In genomic region chr1:220691039-220691684, GRCh38 we compare ENCODE assay signal across 8 cellular contexts. TPM values are rescaled to one million over a fixed set of nuclear protein-coding genes. Genes with fewer than 3 reads are reported as not detected.
A peak's percentile ranks its signal among the peaks of the same experiment; 100 is the strongest.
DNase-seq lines count a peak whose midpoint lies in the region; ATAC-seq, FAIRE-seq and TF ChIP-seq lines count a peak whose summit lies in the region.

No MANE protein-coding gene starts in this region.

- no peak overlapping the region for H2AFZ ChIP-seq in SK-N-SH (ENCODE audit: low read depth)

- H3K27me3 Mint-ChIP-seq in stimulated activated memory B cell treated with anti-CD40 and anti-IgM and Interleukin-4, amounts not matched to agents 10 μg/mL and 1 μg/mL and 100 μg/mL, for 72 hours = no peaks in the 10 kb centered on the region

- TF ChIP-seq RAD21 in SK-N-SH (IDR thresholded peaks at IDR 0.05; ENCODE audit: low read length) = no peak

- no peak for DNase-seq in SK-N-SH
- DNase-seq in adipocyte (ENCODE audit: low read depth) = no peak
- DNase-seq in kidney = no peak
- no peak for DNase-seq in stimulated activated naive CD4-positive, alpha-beta T cell (lab: John Stamatoyannopoulos, UW)
- DNase-seq in DMS153 (lab: John Stamatoyannopoulos, UW) = no peak

- ATAC-seq in SK-N-SH treated with all-trans-retinoic acid at 6 μM for 48 hours (no peak), HG03095 (IDR thresholded peaks at IDR 0.05; ENCODE audit: unreplicated experiment) (no peak)
- ATAC-seq in stimulated activated memory B cell treated with anti-CD40 and anti-IgM and Interleukin-4, amounts not matched to agents 10 μg/mL and 1 μg/mL and 100 μg/mL, for 72 hours = no peak

- H3K27ac ChIP-seq in SK-N-SH (ENCODE audit: low read depth in 2 of 2, low read length in 1 of 2) (no peak overlapping the region), kidney (ENCODE audit: low read depth in 2 of 2, low read length in 2 of 2) (no peak overlapping the region)

- CTCF ChIA-PET in SK-N-SH (lab: Yijun Ruan, JAX) = interaction anchor here (0.6 to 3.8 kb wide), 13 partner anchors 8 to 501 kb away, joined by 3 to 16 read pairs (median 4); partner anchors contain the start of gene MTARC1

- no peak for TF ChIP-seq EP300 in SK-N-SH (IDR thresholded peaks at IDR 0.05; ENCODE audit: borderline replicate concordance in 1 of 2, low read depth in 1 of 2, low read length in 1 of 2)

- POLR2A ChIA-PET in SK-N-SH (lab: Yijun Ruan, JAX) = no interaction called here

- no peaks in the 10 kb centered on the region for H3K9me3 Mint-ChIP-seq in stimulated activated memory B cell treated with anti-CD40 and anti-IgM and Interleukin-4, amounts not matched to agents 10 μg/mL and 1 μg/mL and 100 μg/mL, for 72 hours

- no peaks in the 10 kb centered on the region for H4K20me1 ChIP-seq in SK-N-SH (ENCODE audit: insufficient read depth)

- H3K79me2 ChIP-seq in SK-N-SH (ENCODE audit: insufficient read depth) = no peaks in the 10 kb centered on the region

- H3K9me2 ChIP-seq in SK-N-SH = no peaks in the 10 kb centered on the region

- H3K27ac Mint-ChIP-seq in stimulated activated memory B cell treated with anti-CD40 and anti-IgM and Interleukin-4, amounts not matched to agents 10 μg/mL and 1 μg/mL and 100 μg/mL, for 72 hours = peak overlapping the region; percentile 97

- H3K9ac ChIP-seq in SK-N-SH = no peak overlapping the region
- H3K9ac ChIP-seq in adipocyte (ENCODE audit: low read length) = no peak overlapping the region
- H3K9ac ChIP-seq in kidney (ENCODE audit: low read length in 2 of 2) = peak overlapping the region in 1 of 2 donors; percentile 77

- H3K36me3 ChIP-seq in SK-N-SH (replicated peaks in 1 of 2; ENCODE audit: control insufficient read depth in 1 of 2, insufficient read depth in 2 of 2, low read length in 1 of 2) (no peaks in the 10 kb centered on the region), adipocyte (ENCODE audit: control insufficient read depth, insufficient read depth, low read length, severe bottlenecking) (no peaks in the 10 kb centered on the region), kidney (ENCODE audit: control insufficient read depth in 1 of 2, insufficient read depth in 2 of 2, low read length in 2 of 2) (no peaks in the 10 kb centered on the region)

- peaks cover 25% of the 10 kb centered on the region for H3K4me1 Mint-ChIP-seq in stimulated activated memory B cell treated with anti-CD40 and anti-IgM and Interleukin-4, amounts not matched to agents 10 μg/mL and 1 μg/mL and 100 μg/mL, for 72 hours

- no peak for FAIRE-seq in kidney (lab: Jason Lieb, UNC)

- no peaks in the 10 kb centered on the region for H3K36me3 Mint-ChIP-seq in stimulated activated memory B cell treated with anti-CD40 and anti-IgM and Interleukin-4, amounts not matched to agents 10 μg/mL and 1 μg/mL and 100 μg/mL, for 72 hours

- H3K4me3 ChIP-seq in SK-N-SH (ENCODE audit: low read depth in 2 of 2, low read length in 1 of 2) (peak overlapping the region; percentile 72 to 80), adipocyte (ENCODE audit: low read length) (peak overlapping the region; percentile 80), kidney (ENCODE audit: low read length in 2 of 2) (peak overlapping the region; percentile 77 to 80)

- H3K27me3 ChIP-seq in SK-N-SH (ENCODE audit: insufficient read depth) (no peaks in the 10 kb centered on the region), adipocyte (replicated peaks; ENCODE audit: control insufficient read depth, insufficient read depth, low read length) (peaks cover 32% of the 10 kb centered on the region)

- H3K4me3 Mint-ChIP-seq in stimulated activated memory B cell treated with anti-CD40 and anti-IgM and Interleukin-4, amounts not matched to agents 10 μg/mL and 1 μg/mL and 100 μg/mL, for 72 hours = peak overlapping the region; percentile 95

- no peaks in the 10 kb centered on the region for H3F3A ChIP-seq in SK-N-SH (replicated peaks; ENCODE audit: insufficient read depth)

- peaks cover 0 to 8% of the 10 kb centered on the region in 2 experiments; a peak in 1 of 4 replicates for H3K4me1 ChIP-seq in SK-N-SH (ENCODE audit: control insufficient read depth in 1 of 2, insufficient read depth in 2 of 2, low read depth in 1 of 2, low read length in 1 of 2)
- H3K4me1 ChIP-seq in adipocyte (ENCODE audit: control insufficient read depth, insufficient read depth, low read length) = peaks cover 6% of the 10 kb centered on the region
- H3K4me1 ChIP-seq in kidney (ENCODE audit: control insufficient read depth in 1 of 2, insufficient read depth in 1 of 2, low read depth in 1 of 2, low read length in 2 of 2) = peaks cover 5% of the 10 kb centered on the region in 2 donors

- H3K9me3 ChIP-seq in SK-N-SH (no peaks in the 10 kb centered on the region), adipocyte (ENCODE audit: control insufficient read depth, low read length) (no peaks in the 10 kb centered on the region), kidney (ENCODE audit: control insufficient read depth in 1 of 2, low read length in 2 of 2) (no peaks in the 10 kb centered on the region)

- intact Hi-C loops in kidney (cut with DNase I) = no loop called here

- H3K4me2 ChIP-seq in SK-N-SH = peak overlapping the region; percentile 78

- WGBS in SK-N-SH (ENCODE audit: low lambda C conversion rate) = 91% methylated on average over 16 of the region's 16 CpGs

- TF ChIP-seq CTCF in SK-N-SH (IDR thresholded peaks at IDR 0.05) = no peak
- TF ChIP-seq CTCF in kidney (IDR thresholded peaks at IDR 0.05; ENCODE audit: borderline replicate concordance, extremely low read depth, insufficient read depth) = no peak

TF ChIP-seq in SK-N-SH, 30 proteins besides CTCF, POLR2A, EP300 and RAD21 (continues in another document):
- no peak for TF ChIP-seq REST (IDR thresholded peaks at IDR 0.05; ENCODE audit: low read depth, low read length)
- TF ChIP-seq SMC3 (IDR thresholded peaks at IDR 0.05; ENCODE audit: low read depth, low read length) = no peak

TF ChIP-seq in SK-N-SH treated with all-trans-retinoic acid at 6 μM for 48 hours, 23 proteins besides CTCF, POLR2A, EP300 and RAD21:
- TF ChIP-seq ZFP3 (CRISPR knock-in tag; IDR thresholded peaks at IDR 0.05) = no peak
- TF ChIP-seq TCF4 (CRISPR knock-in tag; IDR thresholded peaks at IDR 0.05; ENCODE audit: borderline replicate concordance) = no peak
- TF ChIP-seq TOX (CRISPR knock-in tag; IDR thresholded peaks at IDR 0.05; ENCODE audit: borderline replicate concordance) = no peak
- TF ChIP-seq ZNF8 (CRISPR knock-in tag; IDR thresholded peaks at IDR 0.05) = no peak
- TF ChIP-seq SNAI2 (CRISPR knock-in tag; IDR thresholded peaks at IDR 0.05) = no peak
- TF ChIP-seq ZNF565 (CRISPR knock-in tag; conservative IDR thresholded peaks at IDR 0.05; ENCODE audit: low read depth) = no peak
- no peak for TF ChIP-seq TSHZ2 (CRISPR knock-in tag; IDR thresholded peaks at IDR 0.05)

RNA-seq across cellular contexts. Expression of gene C1orf115, which starts 1.0 kb away (rescaled TPM):
- polyA plus RNA-seq in SK-N-SH (2012; rRNA removed) (4.0 and 4.2 TPM in 2 replicates), kidney (ENCODE audit: insufficient read depth, low read depth, low replicate concordance) (53.8 TPM)
- polyA plus RNA-seq in SK-N-SH (2012; cell fraction: cytosol; rRNA removed) = 3.8 and 4.9 TPM in 2 replicates
- 1.8 and 2.1 TPM in 2 replicates for polyA plus RNA-seq in SK-N-SH (2012; cell fraction: nucleus; rRNA removed)
- total RNA-seq in kidney = 29.0 TPM

RNA-seq across cellular contexts. Expression of gene MTARC2, which starts 57.0 kb away (rescaled TPM):
- polyA plus RNA-seq in SK-N-SH (2012; rRNA removed) = 6.0 and 6.1 TPM in 2 replicates
- polyA plus RNA-seq in SK-N-SH (2012; cell fraction: cytosol; rRNA removed) = 4.2 and 4.4 TPM in 2 replicates
- 19.4 and 19.6 TPM in 2 replicates for polyA plus RNA-seq in SK-N-SH (2012; cell fraction: nucleus; rRNA removed)
- total RNA-seq in kidney = 28.6 TPM
- 95.2 TPM for polyA plus RNA-seq in kidney (ENCODE audit: insufficient read depth, low read depth, low replicate concordance)
